23 cellular contexts compared by ENCODE assay signal in genomic region chr17:13869301-13869700, GRCh38.
"Had no signal": no experiment of that assay in that cellular context is flagged by ENCODE, and none has a peak within 500 bp of the region (broad histone marks: within the 10 kb centered on the region; RNA-seq: fewer than 3 reads in every experiment).

No MANE protein-coding gene starts in this region.

- H3K27me3 Mint-ChIP-seq: activated CD4-positive, alpha-beta memory T cell treated with anti-CD3 and anti-CD28 coated beads for 36 hours; activated CD4-positive, alpha-beta T cell treated with anti-CD3 and anti-CD28 coated beads for 36 hours; activated naive CD8-positive, alpha-beta T cell treated with anti-CD3 and anti-CD28 coated beads, Interleukin-2, amount 10 ng/mL, durations not matched to agents 7 days and 5 days; activated T-helper 17 cell treated with anti-CD3 and anti-CD28 coated beads, Interleukin-2, amount 50 U/mL, for 72 hours; stimulated activated naive CD8-positive, alpha-beta T cell treated with anti-CD3 and anti-CD28 coated beads, Interleukin-15, Interleukin-2, amounts not matched to agents 100 ng/mL and 50 ng/mL, for 24 hours had no signal

- DNase-seq: activated CD4-positive, alpha-beta memory T cell treated with anti-CD3 and anti-CD28 coated beads for 36 hours; activated CD4-positive, alpha-beta T cell treated with anti-CD3 and anti-CD28 coated beads for 36 hours; activated CD8-positive, alpha-beta memory T cell treated with anti-CD3 and anti-CD28 coated beads, Interleukin-2, amount 10 ng/mL, durations not matched to agents 7 days and 5 days; activated naive CD4-positive, alpha-beta T cell; activated naive CD8-positive, alpha-beta T cell treated with anti-CD3 and anti-CD28 coated beads, Interleukin-2, amount 10 ng/mL, durations not matched to agents 7 days and 5 days; activated T-cell treated with anti-CD3 and anti-CD28 coated beads, Interleukin-2, amount 50 U/mL, for 1 hour; foreskin melanocyte; kidney; left lung; nephron progenitor cell; stimulated activated CD4-positive, alpha-beta T cell treated with anti-CD3 and anti-CD28 coated beads, Interleukin-15, amount 100 ng/mL, for 24 hours; stimulated activated CD4-positive, alpha-beta T cell treated with anti-CD3 and anti-CD28 coated beads, Interleukin-2, amount 100 ng/mL, for 48 hours had no signal

- H3K36me3 ChIP-seq: left lung, prostate gland, right atrium auricular region, tibial nerve, vagina had no signal

- H3K27ac ChIP-seq: epithelial cell of prostate, left lung, prostate gland, right atrium auricular region, skin epidermis, tibial nerve, vagina had no signal

- H3K9me3 Mint-ChIP-seq: stimulated activated naive CD8-positive, alpha-beta T cell treated with anti-CD3 and anti-CD28 coated beads, Interleukin-15, Interleukin-2, amounts not matched to agents 100 ng/mL and 50 ng/mL, for 24 hours had no signal

- H3K9me3 ChIP-seq: left lung, prostate gland, right atrium auricular region, vagina had no signal

- H3K4me3 Mint-ChIP-seq: activated CD4-positive, alpha-beta memory T cell treated with anti-CD3 and anti-CD28 coated beads for 36 hours; activated CD4-positive, alpha-beta T cell treated with anti-CD3 and anti-CD28 coated beads for 36 hours; activated CD8-positive, alpha-beta memory T cell treated with anti-CD3 and anti-CD28 coated beads, Interleukin-2, amount 10 ng/mL, durations not matched to agents 7 days and 5 days; activated naive CD8-positive, alpha-beta T cell treated with anti-CD3 and anti-CD28 coated beads, Interleukin-2, amount 10 ng/mL, durations not matched to agents 7 days and 5 days; activated T-helper 17 cell treated with anti-CD3 and anti-CD28 coated beads, Interleukin-2, amount 50 U/mL, for 72 hours; mesothelial cell of epicardium; nephron progenitor cell; stimulated activated naive CD8-positive, alpha-beta T cell treated with anti-CD3 and anti-CD28 coated beads, Interleukin-15, Interleukin-2, amounts not matched to agents 100 ng/mL and 50 ng/mL, for 24 hours; WTC11 had no signal

- H3K36me3 Mint-ChIP-seq: activated naive CD8-positive, alpha-beta T cell treated with anti-CD3 and anti-CD28 coated beads, Interleukin-2, amount 10 ng/mL, durations not matched to agents 7 days and 5 days had no signal

- H3K27ac Mint-ChIP-seq: activated CD4-positive, alpha-beta memory T cell treated with anti-CD3 and anti-CD28 coated beads for 36 hours; activated CD4-positive, alpha-beta T cell treated with anti-CD3 and anti-CD28 coated beads for 36 hours; activated CD8-positive, alpha-beta memory T cell treated with anti-CD3 and anti-CD28 coated beads, Interleukin-2, amount 10 ng/mL, durations not matched to agents 7 days and 5 days; activated naive CD8-positive, alpha-beta T cell treated with anti-CD3 and anti-CD28 coated beads, Interleukin-2, amount 10 ng/mL, durations not matched to agents 7 days and 5 days; activated T-helper 17 cell treated with anti-CD3 and anti-CD28 coated beads, Interleukin-2, amount 50 U/mL, for 72 hours; mesothelial cell of epicardium; stimulated activated naive CD8-positive, alpha-beta T cell treated with anti-CD3 and anti-CD28 coated beads, Interleukin-15, Interleukin-2, amounts not matched to agents 100 ng/mL and 50 ng/mL, for 24 hours; WTC11 had no signal

- H3K4me1 Mint-ChIP-seq: activated CD4-positive, alpha-beta T cell treated with anti-CD3 and anti-CD28 coated beads for 36 hours; activated CD8-positive, alpha-beta memory T cell treated with anti-CD3 and anti-CD28 coated beads, Interleukin-2, amount 10 ng/mL, durations not matched to agents 7 days and 5 days; activated naive CD8-positive, alpha-beta T cell treated with anti-CD3 and anti-CD28 coated beads, Interleukin-2, amount 10 ng/mL, durations not matched to agents 7 days and 5 days; activated T-helper 17 cell treated with anti-CD3 and anti-CD28 coated beads, Interleukin-2, amount 50 U/mL, for 72 hours had no signal

- H3K4me1 ChIP-seq: left lung, prostate gland, right atrium auricular region, tibial nerve, vagina had no signal

- FAIRE-seq: bronchial epithelial cell had no signal

- H3K4me3 ChIP-seq: left lung, prostate gland, right atrium auricular region, skin epidermis, tibial nerve, vagina had no signal

- ATAC-seq: activated CD4-positive, alpha-beta T cell treated with anti-CD3 and anti-CD28 coated beads for 36 hours; activated CD8-positive, alpha-beta memory T cell treated with anti-CD3 and anti-CD28 coated beads, Interleukin-2, amount 10 ng/mL, durations not matched to agents 7 days and 5 days; activated T-helper 17 cell treated with anti-CD3 and anti-CD28 coated beads, Interleukin-2, amount 50 U/mL, for 72 hours; left lung; WTC11 had no signal

- H3K27me3 ChIP-seq: left lung, right atrium auricular region, tibial nerve, vagina had no signal
